8 cellular contexts compared by ENCODE assay signal in the genomic region with DNA sequence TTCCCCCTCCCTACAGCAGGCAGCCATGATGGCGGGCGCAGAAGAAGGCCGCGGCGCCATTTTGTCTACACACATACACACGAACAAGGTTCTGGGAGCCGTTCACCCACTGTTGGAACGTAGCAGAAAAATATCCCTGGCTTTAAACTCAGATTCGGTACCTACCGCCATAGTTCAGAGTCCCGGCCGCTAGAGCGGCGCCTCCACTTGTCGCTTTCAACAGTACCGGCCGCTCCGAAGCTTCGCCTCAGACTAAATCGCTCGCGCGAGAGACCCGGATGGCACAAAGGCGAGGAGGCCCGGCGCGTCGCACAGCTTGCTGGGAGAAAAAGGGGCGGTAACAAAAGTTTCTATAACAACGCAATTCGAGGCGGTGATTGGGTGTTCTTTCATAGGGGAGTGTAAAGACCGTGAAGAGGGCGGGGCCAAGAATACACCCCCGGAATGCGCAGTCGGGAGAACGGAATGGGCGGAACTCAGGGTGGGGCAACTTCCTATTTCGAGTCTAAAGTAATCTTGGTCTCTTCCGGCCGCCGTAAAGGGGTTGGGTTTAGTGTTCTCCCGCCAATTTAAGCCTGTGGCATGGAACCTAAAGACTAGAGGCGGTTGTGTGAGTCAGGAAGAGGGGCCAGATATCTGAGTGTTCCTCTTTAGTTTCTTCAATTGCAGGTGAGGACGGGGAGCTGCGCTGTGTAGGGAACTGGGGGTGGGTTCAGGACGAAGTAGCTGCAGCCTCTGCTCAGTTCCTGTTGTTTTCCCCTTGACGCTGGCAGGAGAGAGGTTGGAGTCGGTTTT. TPM values are rescaled to one million over a fixed set of nuclear protein-coding genes. Genes with fewer than 3 reads are reported as not detected.
A peak's percentile ranks its signal among the peaks of the same experiment; 100 is the strongest.
DNase-seq lines count a peak whose midpoint lies in the region; ATAC-seq and TF ChIP-seq lines count a peak whose summit lies in the region.

A gene with protein sequence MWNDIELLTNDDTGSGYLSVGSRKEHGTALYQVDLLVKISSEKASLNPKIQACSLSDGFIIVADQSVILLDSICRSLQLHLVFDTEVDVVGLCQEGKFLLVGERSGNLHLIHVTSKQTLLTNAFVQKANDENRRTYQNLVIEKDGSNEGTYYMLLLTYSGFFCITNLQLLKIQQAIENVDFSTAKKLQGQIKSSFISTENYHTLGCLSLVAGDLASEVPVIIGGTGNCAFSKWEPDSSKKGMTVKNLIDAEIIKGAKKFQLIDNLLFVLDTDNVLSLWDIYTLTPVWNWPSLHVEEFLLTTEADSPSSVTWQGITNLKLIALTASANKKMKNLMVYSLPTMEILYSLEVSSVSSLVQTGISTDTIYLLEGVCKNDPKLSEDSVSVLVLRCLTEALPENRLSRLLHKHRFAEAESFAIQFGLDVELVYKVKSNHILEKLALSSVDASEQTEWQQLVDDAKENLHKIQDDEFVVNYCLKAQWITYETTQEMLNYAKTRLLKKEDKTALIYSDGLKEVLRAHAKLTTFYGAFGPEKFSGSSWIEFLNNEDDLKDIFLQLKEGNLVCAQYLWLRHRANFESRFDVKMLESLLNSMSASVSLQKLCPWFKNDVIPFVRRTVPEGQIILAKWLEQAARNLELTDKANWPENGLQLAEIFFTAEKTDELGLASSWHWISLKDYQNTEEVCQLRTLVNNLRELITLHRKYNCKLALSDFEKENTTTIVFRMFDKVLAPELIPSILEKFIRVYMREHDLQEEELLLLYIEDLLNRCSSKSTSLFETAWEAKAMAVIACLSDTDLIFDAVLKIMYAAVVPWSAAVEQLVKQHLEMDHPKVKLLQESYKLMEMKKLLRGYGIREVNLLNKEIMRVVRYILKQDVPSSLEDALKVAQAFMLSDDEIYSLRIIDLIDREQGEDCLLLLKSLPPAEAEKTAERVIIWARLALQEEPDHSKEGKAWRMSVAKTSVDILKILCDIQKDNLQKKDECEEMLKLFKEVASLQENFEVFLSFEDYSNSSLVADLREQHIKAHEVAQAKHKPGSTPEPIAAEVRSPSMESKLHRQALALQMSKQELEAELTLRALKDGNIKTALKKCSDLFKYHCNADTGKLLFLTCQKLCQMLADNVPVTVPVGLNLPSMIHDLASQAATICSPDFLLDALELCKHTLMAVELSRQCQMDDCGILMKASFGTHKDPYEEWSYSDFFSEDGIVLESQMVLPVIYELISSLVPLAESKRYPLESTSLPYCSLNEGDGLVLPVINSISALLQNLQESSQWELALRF (N-terminal part only) (plus strand): TSS at position 567 of the 795 bp plus-strand sequence. CDS start 2,815 bp downstream, outside the sequence.
A gene with protein sequence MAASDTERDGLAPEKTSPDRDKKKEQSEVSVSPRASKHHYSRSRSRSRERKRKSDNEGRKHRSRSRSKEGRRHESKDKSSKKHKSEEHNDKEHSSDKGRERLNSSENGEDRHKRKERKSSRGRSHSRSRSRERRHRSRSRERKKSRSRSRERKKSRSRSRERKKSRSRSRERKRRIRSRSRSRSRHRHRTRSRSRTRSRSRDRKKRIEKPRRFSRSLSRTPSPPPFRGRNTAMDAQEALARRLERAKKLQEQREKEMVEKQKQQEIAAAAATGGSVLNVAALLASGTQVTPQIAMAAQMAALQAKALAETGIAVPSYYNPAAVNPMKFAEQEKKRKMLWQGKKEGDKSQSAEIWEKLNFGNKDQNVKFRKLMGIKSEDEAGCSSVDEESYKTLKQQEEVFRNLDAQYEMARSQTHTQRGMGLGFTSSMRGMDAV (minus strand): TSS at position 254 of the 795 bp plus-strand sequence. CDS start 83 bp downstream, at position 171.

- ATAC-seq in gastroesophageal sphincter, result peak; percentile 97

- no peak for TF ChIP-seq EP300 in gastroesophageal sphincter (IDR thresholded peaks at IDR 0.05)

- TF ChIP-seq POLR2A in gastroesophageal sphincter (IDR thresholded peaks at IDR 0.05), result peak; percentile 91 to 95

- H3K27me3 ChIP-seq in gastroesophageal sphincter, result no peaks in the 10 kb centered on the region
- H3K27me3 ChIP-seq in neutrophil, result no peaks in the 10 kb centered on the region

- H3K4me3 ChIP-seq in HFF-Myc (replicated peaks; ENCODE audit: low read depth, low read length) (peak within 1 kb of the TSS; percentile 84), gastroesophageal sphincter (peak within 1 kb of the TSS; percentile 70 to 97), neutrophil (ENCODE audit: low read depth in 1 of 2, low read length in 1 of 2) (peak within 1 kb of the TSS; percentile 61 to 88)

- H3K36me3 ChIP-seq in gastroesophageal sphincter (peaks cover under 1 to 11% of the 10 kb centered on the region in 2 donors), neutrophil (peaks cover 13% of the 10 kb centered on the region)

- no peaks in the 10 kb centered on the region for H3K9me3 ChIP-seq in gastroesophageal sphincter
- no peaks in the 10 kb centered on the region for H3K9me3 ChIP-seq in neutrophil

- H3K4me1 ChIP-seq in gastroesophageal sphincter (peaks cover 24 to 47% (median 31%) of the 10 kb centered on the region in 3 donors), neutrophil (ENCODE audit: control insufficient read depth in 1 of 2, insufficient read depth in 1 of 2, low read depth in 1 of 2, low read length in 1 of 2) (peaks cover 37 to 47% of the 10 kb centered on the region in 2 experiments)

- TF ChIP-seq CTCF in HFF-Myc (IDR thresholded peaks at IDR 0.05; ENCODE audit: low read depth, low read length, missing control alignments), result no peak
- no peak for TF ChIP-seq CTCF in gastroesophageal sphincter (IDR thresholded peaks at IDR 0.05)
- no peak for TF ChIP-seq CTCF in neutrophil (IDR thresholded peaks at IDR 0.05)

- 0 to 1% methylated on average over 6 to 11 of the region's 51 CpGs for WGBS in gastroesophageal sphincter (ENCODE audit: low coverage in 1 of 2), 2 donors

- in situ Hi-C loops in SK-MEL-5 (cut with HindIII; ENCODE audit: low pct_unique_long_range_greater_than_20kb, low sequenced_read_pairs), result no loop called here

- H3K27ac ChIP-seq in gastroesophageal sphincter (peak within 1 kb of the TSS; percentile 73 to 98 (median 93)), neutrophil (peak within 1 kb of the TSS; percentile 99), substantia nigra (ENCODE audit: low read depth, low read length, poor library complexity, severe bottlenecking) (peak within 1 kb of the TSS; percentile 98)

- DNase-seq in GM04503 (ENCODE audit: low read depth), result peak; percentile 98
- peak; percentile 99 for DNase-seq in HFF-Myc (ENCODE audit: extremely low read depth, low read depth)
- DNase-seq in NAMALWA (ENCODE audit: low spot score), result peak; percentile 100
- DNase-seq in SK-MEL-5 (ENCODE audit: low read depth, low spot score), result peak; percentile 100
- DNase-seq in activated naive CD4-positive, alpha-beta T cell treated with Interleukin-2 at 50 U/mL for 16 hours, result peak; percentile 98
- DNase-seq in substantia nigra (lab: John Stamatoyannopoulos, UW), result peak; percentile 81 to 100 (median 97)

RNA-seq across cellular contexts. Expression of the first gene that starts in this region (rescaled TPM):
- 38.7 and 64.0 TPM in 2 replicates for total RNA-seq in SK-MEL-5 (2014; rRNA removed; shearing (Covaris generic))
- polyA plus RNA-seq in SK-MEL-5 (2015; cell fraction: cytosol; rRNA removed), result 27.7 and 30.2 TPM in 2 replicates
- polyA plus RNA-seq in SK-MEL-5 (2015; cell fraction: nucleus; rRNA removed), result 309 and 400 TPM in 2 replicates
- total RNA-seq in gastroesophageal sphincter, result 10 to 100 TPM in 2 of 4 donors, 1 to 10 TPM in 2; 3.5 to 15.9 (median 10.4) TPM

RNA-seq across cellular contexts. Expression of the second gene that starts in this region (rescaled TPM):
- 41.1 and 43.5 TPM in 2 replicates for total RNA-seq in SK-MEL-5 (2014; rRNA removed; shearing (Covaris generic))
- polyA plus RNA-seq in SK-MEL-5 (2015; cell fraction: cytosol; rRNA removed), result 19.5 and 20.4 TPM in 2 replicates
- polyA plus RNA-seq in SK-MEL-5 (2015; cell fraction: nucleus; rRNA removed), result 162 and 218 TPM in 2 replicates
- total RNA-seq in gastroesophageal sphincter, result 100 to 1,000 TPM in 1 of 4 donors, 10 to 100 TPM in 3; 37.4 to 102 (median 72.0) TPM

Comparison
In these comparisons a context has a peak if more than half of its experiments do, and no peak if none do; other contexts are left out.
1. Peak in every context shown above with its lines: DNase-seq, ATAC-seq, H3K4me3 ChIP-seq and H3K27ac ChIP-seq.